ENCODE assay signal across 9 cellular contexts in genomic region chr22:20314741-20315336, GRCh38. TPM values are rescaled to one million over a fixed set of nuclear protein-coding genes. Genes with fewer than 3 reads are reported as not detected.
DNase-seq lines count a peak whose midpoint lies in the region; ATAC-seq and TF ChIP-seq lines count a peak whose summit lies in the region.
"Not testable (repeated sequence)": the region's sequence is repeated elsewhere in the genome, so short reads cannot be mapped to it uniquely, and the experiment has no call there.
"Had no signal": no experiment of that assay in that cellular context is flagged by ENCODE, and none has a peak within 500 bp of the region (broad histone marks: within the 10 kb centered on the region; RNA-seq: fewer than 3 reads in every experiment).

No MANE protein-coding gene starts in this region.

- H3K27me3 ChIP-seq in lung (ENCODE audit: control insufficient read depth, insufficient read depth), result not testable (repeated sequence)

- not testable (repeated sequence) for H3K27ac ChIP-seq in lung (ENCODE audit: low read depth in 1 of 2, low read length in 1 of 2)

- POLR2A ChIA-PET in WTC11 (lab: Charles Lee), result not testable (repeated sequence)

- TF ChIP-seq CTCF in WTC11 (IDR thresholded peaks at IDR 0.05); lung (IDR thresholded peaks at IDR 0.05; ENCODE audit: control extremely low read depth, extremely low read depth): not testable (repeated sequence)

- H3K4me1 ChIP-seq in lung (ENCODE audit: control insufficient read depth in 2 of 2, insufficient read depth in 2 of 2, low read length in 2 of 2), result not testable (repeated sequence)

- not testable (repeated sequence) for H3K27me3 Mint-ChIP-seq in WTC11 (ENCODE audit: low read depth); central memory CD8-positive, alpha-beta T cell

- H3K4me3 Mint-ChIP-seq in WTC11; central memory CD8-positive, alpha-beta T cell; stimulated activated effector memory CD8-positive, alpha-beta T cell treated with anti-CD3 and anti-CD28 coated beads, Interleukin-12 subunit alpha, Interleukin-12 subunit beta, amount 100 ng/mL, for 72 hours: not testable (repeated sequence)

- 95 to 99% methylated on average over 9 to 12 of the region's 12 CpGs for WGBS in lung, 2 donors

- peak; percentile 6 for DNase-seq in WTC11 (ENCODE audit: low spot score)
- DNase-seq in activated CD8-positive, alpha-beta memory T cell treated with anti-CD3 and anti-CD28 coated beads, Interleukin-2, amount 50 U/mL, for 48 hours, result peak; percentile 33
- DNase-seq in central memory CD8-positive, alpha-beta T cell (ENCODE audit: low spot score in 2 of 2), result peak; percentile 7 to 12
- peak; percentile 31 for DNase-seq in Right ventricle myocardium superior
- DNase-seq in lung (ENCODE audit: low spot score), result peak; percentile 25
- peak; percentile 71 for DNase-seq in posterior vena cava (ENCODE audit: low spot score)
- peak; percentile 1 to 42 for DNase-seq in stimulated activated effector memory CD8-positive, alpha-beta T cell treated with anti-CD3 and anti-CD28 coated beads, Interleukin-12 subunit alpha, Interleukin-12 subunit beta, amount 100 ng/mL, for 72 hours (ENCODE audit: low spot score in 2 of 2)

- intact Hi-C loops in Right ventricle myocardium superior (cut with DNase I); posterior vena cava (cut with DNase I): not testable (repeated sequence)

- not testable (repeated sequence) for H3K36me3 ChIP-seq in lung (ENCODE audit: control insufficient read depth in 2 of 2, insufficient read depth in 2 of 2, low read length in 2 of 2)

- CTCF ChIA-PET in WTC11 (lab: Charles Lee), result interaction anchor here (0.7 to 1.0 kb wide), 2 partner anchors 76 to 158 kb away, joined by 3 read pairs; no protein-coding TSS in a partner anchor

- not testable (repeated sequence) for H3K4me3 ChIP-seq in lung

- H3K9me3 ChIP-seq in lung (ENCODE audit: control insufficient read depth in 2 of 2, insufficient read depth in 1 of 2, low read length in 1 of 2), result not testable (repeated sequence)

- peaks cover 18% of the 10 kb centered on the region for H3K4me1 Mint-ChIP-seq in WTC11
- H3K4me1 Mint-ChIP-seq in central memory CD8-positive, alpha-beta T cell, result peaks cover 15% of the 10 kb centered on the region
- peaks cover 17% of the 10 kb centered on the region for H3K4me1 Mint-ChIP-seq in stimulated activated effector memory CD8-positive, alpha-beta T cell treated with anti-CD3 and anti-CD28 coated beads, Interleukin-12 subunit alpha, Interleukin-12 subunit beta, amount 100 ng/mL, for 72 hours

- H3K36me3 Mint-ChIP-seq in WTC11; central memory CD8-positive, alpha-beta T cell (ENCODE audit: insufficient read depth); stimulated activated effector memory CD8-positive, alpha-beta T cell treated with anti-CD3 and anti-CD28 coated beads, Interleukin-12 subunit alpha, Interleukin-12 subunit beta, amount 100 ng/mL, for 72 hours: not testable (repeated sequence)

- H3K9me3 Mint-ChIP-seq in WTC11; central memory CD8-positive, alpha-beta T cell; stimulated activated effector memory CD8-positive, alpha-beta T cell treated with anti-CD3 and anti-CD28 coated beads, Interleukin-12 subunit alpha, Interleukin-12 subunit beta, amount 100 ng/mL, for 72 hours: not testable (repeated sequence)

- ATAC-seq in WTC11; central memory CD8-positive, alpha-beta T cell (replicated peaks; ENCODE audit: extremely low read depth, poor library complexity, severe bottlenecking); Right ventricle myocardium superior (ENCODE audit: poor library complexity); lung (ENCODE audit: insufficient read depth, low FRiP score); stimulated activated effector memory CD8-positive, alpha-beta T cell treated with anti-CD3 and anti-CD28 coated beads, Interleukin-12 subunit alpha, Interleukin-12 subunit beta, amount 100 ng/mL, for 72 hours: not testable (repeated sequence)

- not testable (repeated sequence) for H3K27ac Mint-ChIP-seq in WTC11; central memory CD8-positive, alpha-beta T cell (ENCODE audit: low read depth); stimulated activated effector memory CD8-positive, alpha-beta T cell treated with anti-CD3 and anti-CD28 coated beads, Interleukin-12 subunit alpha, Interleukin-12 subunit beta, amount 100 ng/mL, for 72 hours

RNA-seq across cellular contexts. Expression of gene DGCR6L, which starts 5.0 kb away (rescaled TPM):
- 61.9 to 68.5 TPM (median 63.6 TPM) in 3 replicates for total RNA-seq in WTC11 (2021)
- 45.1 TPM for total RNA-seq in Right ventricle myocardium superior
- total RNA-seq in lung, result 10 to 100 TPM; 38.7 to 42.8 TPM
- polyA plus RNA-seq in lung, result 10 to 100 TPM; 42.3 to 86.0 TPM
- 10 to 100 TPM; 25.7 to 27.1 TPM for total RNA-seq in posterior vena cava

RNA-seq across cellular contexts. Expression of gene RTN4R, which starts 46.7 kb away (rescaled TPM):
- total RNA-seq in WTC11 (2021), result 23.0 to 27.0 TPM (median 25.0 TPM) in 3 replicates
- total RNA-seq in Right ventricle myocardium superior, result 0.75 TPM
- 1 to 10 TPM; 2.6 to 7.8 TPM for total RNA-seq in lung
- 1 to 10 TPM; 3.0 to 5.6 TPM for polyA plus RNA-seq in lung
- total RNA-seq in posterior vena cava, result under 1 TPM; 0.19 to 0.76 TPM
- total RNA-seq: GM23248, OCI-LY7 had no signal

Comparison
In these comparisons a context has a peak if more than half of its experiments do, and no peak if none do; other contexts are left out.
1. DNase-seq: peak in every context shown above with its lines; median percentile 71 in posterior vena cava; 33 in activated CD8-positive, alpha-beta memory T cell treated with anti-CD3 and anti-CD28 coated beads, Interleukin-2, amount 50 U/mL, for 48 hours; 31 in Right ventricle myocardium superior; 25 in lung; 22 in stimulated activated effector memory CD8-positive, alpha-beta T cell treated with anti-CD3 and anti-CD28 coated beads, Interleukin-12 subunit alpha, Interleukin-12 subunit beta, amount 100 ng/mL, for 72 hours; 10 in central memory CD8-positive, alpha-beta T cell; 6 in WTC11.